Comparison of ENCODE assay signal across 9 cellular contexts in genomic region chr2:21617885-21618434, GRCh38.
"Had no signal": no experiment of that assay in that cellular context is flagged by ENCODE, and none has a peak within 500 bp of the region (broad histone marks: within the 10 kb centered on the region; RNA-seq: fewer than 3 reads in every experiment).

No MANE protein-coding gene starts in this region.

- H3K27ac ChIP-seq: GM23248, KMS-11 had no signal

- H3K4me1 Mint-ChIP-seq: IgD-negative memory B cell had no signal

- H3K27me3 Mint-ChIP-seq: IgD-negative memory B cell had no signal

- H3K36me3 ChIP-seq: HAP-1 had no signal

- H2AFZ ChIP-seq: GM23248 had no signal

- H3K4me3 ChIP-seq: GM23248, HAP-1 had no signal

- H3K9ac ChIP-seq: GM23248, KMS-11 had no signal

- H3K4me1 ChIP-seq: HAP-1 had no signal

- FAIRE-seq: HTR-8/SVneo had no signal

- H3K36me3 Mint-ChIP-seq: IgD-negative memory B cell had no signal

- DNase-seq: GM23248, H7, HFFc6, KBM-7 had no signal

- H3K4me2 ChIP-seq: KMS-11 had no signal

- H3K4me3 Mint-ChIP-seq: HFFc6, IgD-negative memory B cell had no signal

- ATAC-seq: HCT116 had no signal

- H3K9me3 ChIP-seq: HAP-1 had no signal

- H3K27ac Mint-ChIP-seq: HFFc6, IgD-negative memory B cell had no signal
